Comparison of ENCODE assay signal across 11 cellular contexts in genomic region chr3:4672727-4673126, GRCh38.
DNase-seq lines count a peak whose midpoint lies in the region; ATAC-seq and TF ChIP-seq lines count a peak whose summit lies in the region.
"Had no signal": no experiment of that assay in that cellular context is flagged by ENCODE, and none has a peak within 500 bp of the region (broad histone marks: within the 10 kb centered on the region; RNA-seq: fewer than 3 reads in every experiment).

No MANE protein-coding gene starts in this region.

- no peak overlapping the region for H4K91ac ChIP-seq in neuronal stem cell (ENCODE audit: low read depth, low read length, poor library complexity)

- no peaks in the 10 kb centered on the region for H3K27me3 ChIP-seq in heart left ventricle
- no peaks in the 10 kb centered on the region for H3K27me3 ChIP-seq in left ventricle myocardium inferior (ENCODE audit: low read depth)
- H3K27me3 ChIP-seq in gastroesophageal sphincter, result no peaks in the 10 kb centered on the region
- no peaks in the 10 kb centered on the region for H3K27me3 ChIP-seq in neuronal stem cell (ENCODE audit: control insufficient read depth in 3 of 3, insufficient read depth in 3 of 3, low read depth in 1 of 3, low read length in 3 of 3)
- H3K27me3 ChIP-seq in tibial artery, result no peaks in the 10 kb centered on the region

- H3K23ac ChIP-seq in neuronal stem cell (ENCODE audit: low read depth, low read length, poor library complexity), result no peak overlapping the region

- WGBS in heart left ventricle, 4 donors, result 34 to 42% (median 41%) methylated on average over 4 of the region's 4 CpGs
- WGBS in gastroesophageal sphincter (ENCODE audit: low coverage in 1 of 2), 2 donors, result 31% methylated on average over 4 of the region's 4 CpGs
- no CpG with 5 or more reads among the region's 4 CpGs for WGBS in neuronal stem cell (ENCODE audit: extremely low coverage in 2 of 2, insufficient read length in 2 of 2, insufficient replicate concordance in 1 of 2), 2 donors

- H3K9ac ChIP-seq in neuronal stem cell (ENCODE audit: low read depth, low read length, poor library complexity), result no peak overlapping the region
- H3K9ac ChIP-seq: GM23248 had no signal

- TF ChIP-seq EP300 in gastroesophageal sphincter (IDR thresholded peaks at IDR 0.05), result no peak

- H2AFZ ChIP-seq in neuronal stem cell (ENCODE audit: low read length), result no peak overlapping the region
- H2AFZ ChIP-seq: GM23248 had no signal

- H3K27ac ChIP-seq in heart left ventricle (no peak overlapping the region), left ventricle myocardium inferior (replicated peaks) (no peak overlapping the region), gastroesophageal sphincter (peak overlapping the region; percentile 13 to 76 (median 67)), neuronal stem cell (replicated peaks; ENCODE audit: low read length) (no peak overlapping the region), tibial artery (no peak overlapping the region)
- H3K27ac ChIP-seq: GM23248 had no signal

- H4K8ac ChIP-seq in neuronal stem cell (ENCODE audit: low read depth, low read length), result peak overlapping the region; percentile 57

- no peak overlapping the region for H2BK120ac ChIP-seq in neuronal stem cell (ENCODE audit: low read depth, low read length)

- ATAC-seq in heart left ventricle (peak; percentile 55 to 88 (median 83)), gastroesophageal sphincter (no peak), HG03460 (IDR thresholded peaks at IDR 0.05; ENCODE audit: unreplicated experiment) (no peak)

- no peak overlapping the region for H2BK5ac ChIP-seq in neuronal stem cell (ENCODE audit: low read length)

- no peak overlapping the region for H3K4me3 ChIP-seq in heart left ventricle
- H3K4me3 ChIP-seq in left ventricle myocardium inferior, result no peak overlapping the region
- no peak overlapping the region for H3K4me3 ChIP-seq in gastroesophageal sphincter
- H3K4me3 ChIP-seq in neuronal stem cell (ENCODE audit: low read length in 2 of 2), result no peak overlapping the region
- H3K4me3 ChIP-seq in tibial artery, result no peak overlapping the region
- H3K4me3 ChIP-seq: GM23248 had no signal

- H2BK12ac ChIP-seq in neuronal stem cell (ENCODE audit: low read length), result no peak overlapping the region

- TF ChIP-seq POLR2A in heart left ventricle (IDR thresholded peaks at IDR 0.05), result no peak
- TF ChIP-seq POLR2A in gastroesophageal sphincter (IDR thresholded peaks at IDR 0.05), result no peak

- H3K4me1 ChIP-seq in heart left ventricle (peaks cover 0 to 10% (median 0%) of the 10 kb centered on the region in 12 donors), left ventricle myocardium inferior (peaks cover 13% of the 10 kb centered on the region), gastroesophageal sphincter (peaks cover 0 to 37% (median 6%) of the 10 kb centered on the region in 3 donors), neuronal stem cell (ENCODE audit: control insufficient read depth in 2 of 2, insufficient read depth in 1 of 2, low read depth in 1 of 2, low read length in 2 of 2) (no peaks in the 10 kb centered on the region), tibial artery (peaks cover 0 to 4% (median 0%) of the 10 kb centered on the region in 4 donors)
- H3K4me1 ChIP-seq: Caco-2 had no signal

- H3K79me1 ChIP-seq in neuronal stem cell (ENCODE audit: low read depth, low read length), result no peaks in the 10 kb centered on the region

- H2BK15ac ChIP-seq in neuronal stem cell (ENCODE audit: low read length), result no peak overlapping the region

- no peak overlapping the region for H3K4ac ChIP-seq in neuronal stem cell (ENCODE audit: low read length)

- intact Hi-C loops in heart left ventricle (cut with DNase I) (no loop called here), left ventricle myocardium inferior (cut with micrococcal nuclease) (no loop called here), tibial artery (cut with DNase I; ENCODE audit: low total_unique reads) (no loop called here)

- peak overlapping the region; percentile 26 for H2AK5ac ChIP-seq in neuronal stem cell (ENCODE audit: low read depth, low read length)

- H3K9me3 ChIP-seq in heart left ventricle, result no peaks in the 10 kb centered on the region
- H3K9me3 ChIP-seq in left ventricle myocardium inferior (replicated peaks), result no peaks in the 10 kb centered on the region
- no peaks in the 10 kb centered on the region for H3K9me3 ChIP-seq in gastroesophageal sphincter
- H3K9me3 ChIP-seq in neuronal stem cell (replicated peaks in 1 of 2; ENCODE audit: control insufficient read depth in 2 of 2, insufficient read depth in 1 of 2, low read depth in 1 of 2, low read length in 2 of 2), result peaks cover 0 to 2% of the 10 kb centered on the region in 2 donors
- no peaks in the 10 kb centered on the region for H3K9me3 ChIP-seq in tibial artery
- H3K9me3 ChIP-seq: Caco-2 had no signal

- DNase-seq in heart left ventricle, result peak in 1 of 5 donors; percentile 25
- DNase-seq in left ventricle myocardium inferior, result no peak
- no peak for DNase-seq in neuronal stem cell (ENCODE audit: low spot score)
- DNase-seq in tibial artery, result no peak
- no peak for DNase-seq in CD1c-positive myeloid dendritic cell (ENCODE audit: extremely low spot score)
- DNase-seq: Caco-2; CD8-positive, alpha-beta memory T cell; GM23248; H7 had no signal

- H3K36me3 ChIP-seq in heart left ventricle (peaks cover 0 to 100% (median 90%) of the 10 kb centered on the region in 9 donors), left ventricle myocardium inferior (peaks cover 80% of the 10 kb centered on the region), gastroesophageal sphincter (peaks cover 8 to 75% of the 10 kb centered on the region in 2 donors), neuronal stem cell (replicated peaks in 1 of 2; ENCODE audit: control insufficient read depth in 2 of 2, insufficient read depth in 2 of 2, low read length in 2 of 2) (no peaks in the 10 kb centered on the region), tibial artery (peaks cover 80 to 90% (median 81%) of the 10 kb centered on the region in 3 donors)

- H3K14ac ChIP-seq in neuronal stem cell (ENCODE audit: low read length), result no peak overlapping the region

- H3K18ac ChIP-seq in neuronal stem cell (ENCODE audit: low read length), result no peak overlapping the region

- TF ChIP-seq CTCF in heart left ventricle (IDR thresholded peaks at IDR 0.05), result no peak
- TF ChIP-seq CTCF in left ventricle myocardium inferior (IDR thresholded peaks at IDR 0.05; ENCODE audit: borderline replicate concordance), result no peak
- TF ChIP-seq CTCF in gastroesophageal sphincter (IDR thresholded peaks at IDR 0.05), result no peak
- TF ChIP-seq CTCF in tibial artery (IDR thresholded peaks at IDR 0.05), result no peak

- H3K4me2 ChIP-seq in neuronal stem cell (ENCODE audit: insufficient read depth, low read length, poor library complexity, severe bottlenecking), result no peak overlapping the region

Comparison
In these comparisons a context has a peak if more than half of its experiments do, and no peak if none do; other contexts are left out.
1. ATAC-seq: peak in heart left ventricle (4 of 4); none in gastroesophageal sphincter (single experiment) and HG03460 (single experiment).
2. H3K27ac ChIP-seq: peak in gastroesophageal sphincter (4 of 4); none in heart left ventricle (0 of 12), left ventricle myocardium inferior (single experiment), neuronal stem cell (single experiment) and tibial artery (0 of 2).